Comparison of ENCODE assay signal across 6 cellular contexts in genomic region chrX:49072712-49073095, GRCh38. TPM values are rescaled to one million over a fixed set of nuclear protein-coding genes. Genes with fewer than 3 reads are reported as not detected.
DNase-seq lines count a peak whose midpoint lies in the region; ATAC-seq and TF ChIP-seq lines count a peak whose summit lies in the region.

No MANE protein-coding gene starts in this region.

- no peak overlapping the region for H4K91ac ChIP-seq in mesenchymal stem cell (ENCODE audit: low read length)

- H3K9me3 ChIP-seq in BLaER1, result no peaks in the 10 kb centered on the region; the same call in none of the 2 replicates
- no peaks in the 10 kb centered on the region for H3K9me3 ChIP-seq in mesenchymal stem cell (ENCODE audit: control insufficient read depth, low read length)

- H3K79me1 ChIP-seq in mesenchymal stem cell (replicated peaks; ENCODE audit: low read length, poor library complexity, severe bottlenecking), result peaks cover 4% of the 10 kb centered on the region

- H3K27ac ChIP-seq in BLaER1, result no peak overlapping the region
- H3K27ac ChIP-seq in mesenchymal stem cell (ENCODE audit: low read length, poor library complexity, severe bottlenecking), result no peak overlapping the region

- DNase-seq in WTC11 (ENCODE audit: low spot score) (no peak), mesenchymal stem cell (no peak), SHP77 treated with DMSO at 0.1 percent for 48 hours (lab: John Stamatoyannopoulos, UW) (no peak)

- no peaks in the 10 kb centered on the region for H3K9me3 Mint-ChIP-seq in WTC11

- no peak overlapping the region for H2AFZ ChIP-seq in mesenchymal stem cell (ENCODE audit: low read depth, low read length)

- H3K4me3 Mint-ChIP-seq in WTC11, result peak overlapping the region; percentile 83

- peaks cover 11% of the 10 kb centered on the region for H3K4me1 Mint-ChIP-seq in WTC11

- no peak overlapping the region for H4K8ac ChIP-seq in mesenchymal stem cell (ENCODE audit: low read length)

- no peak overlapping the region for H2BK12ac ChIP-seq in mesenchymal stem cell (ENCODE audit: low read length in 2 of 2)

- H2BK5ac ChIP-seq in mesenchymal stem cell (ENCODE audit: low read depth, low read length, poor library complexity, severe bottlenecking), result no peak overlapping the region

- H3K23ac ChIP-seq in mesenchymal stem cell (ENCODE audit: low read length in 2 of 2), result no peak overlapping the region

- no peaks in the 10 kb centered on the region for H3K27me3 Mint-ChIP-seq in WTC11 (ENCODE audit: low read depth)

- H3K14ac ChIP-seq in mesenchymal stem cell (ENCODE audit: low read length in 2 of 2), result no peak overlapping the region

- no peak overlapping the region for H3K18ac ChIP-seq in mesenchymal stem cell (ENCODE audit: low read depth in 1 of 2, low read length in 2 of 2)

- H3K36me3 Mint-ChIP-seq in WTC11, result no peaks in the 10 kb centered on the region

- H3K36me3 ChIP-seq in BLaER1 (peaks cover 14% of the 10 kb centered on the region; the same call in 1 of the 2 replicates), mesenchymal stem cell (ENCODE audit: control insufficient read depth in 1 of 2, insufficient read depth in 2 of 2, low read depth in 1 of 2, low read length in 2 of 2) (peaks cover 24 to 55% of the 10 kb centered on the region in 2 experiments)

- H3K4me3 ChIP-seq in BLaER1 (peak overlapping the region; percentile 75), mesenchymal stem cell (ENCODE audit: insufficient read depth in 1 of 2, low read depth in 1 of 2, low read length in 2 of 2) (peak overlapping the region in 1 of 2 experiments; percentile 86)

- 79% methylated on average over 10 of the region's 10 CpGs for WGBS in mesenchymal stem cell

- H3K4me2 ChIP-seq in BLaER1 (peak overlapping the region; percentile 82), mesenchymal stem cell (ENCODE audit: low read length, poor library complexity, severe bottlenecking) (peak overlapping the region; percentile 52)

- POLR2A ChIA-PET in WTC11 (lab: Charles Lee), result no interaction called here

- CTCF ChIA-PET in WTC11 (lab: Charles Lee), result no interaction called here

- H3K27me3 ChIP-seq in BLaER1 (peaks cover 13% of the 10 kb centered on the region; the same call in 1 of the 2 replicates), mesenchymal stem cell (ENCODE audit: control insufficient read depth in 1 of 2, insufficient read depth in 1 of 2, low read length in 2 of 2) (no peaks in the 10 kb centered on the region)

- TF ChIP-seq CTCF in WTC11 (IDR thresholded peaks at IDR 0.05), result no peak

- no peak for ATAC-seq in WTC11
- no peak for ATAC-seq in HG02938 (IDR thresholded peaks at IDR 0.05; ENCODE audit: unreplicated experiment)
- ATAC-seq in GM19351 (IDR thresholded peaks at IDR 0.05; ENCODE audit: unreplicated experiment), result no peak

- no peak overlapping the region for H3K4ac ChIP-seq in mesenchymal stem cell (ENCODE audit: low read depth in 1 of 2, low read length in 2 of 2)

- no peak overlapping the region for H3K27ac Mint-ChIP-seq in WTC11

- H4K20me1 ChIP-seq in BLaER1, result peaks cover 16% of the 10 kb centered on the region

- H2BK15ac ChIP-seq in mesenchymal stem cell (ENCODE audit: low read depth, poor library complexity, severe bottlenecking), result no peak overlapping the region

- no peak overlapping the region for H2AK5ac ChIP-seq in mesenchymal stem cell (ENCODE audit: low read length, severe bottlenecking)

- H3K9ac ChIP-seq in BLaER1 (peak overlapping the region; percentile 64), mesenchymal stem cell (ENCODE audit: low read length) (peak overlapping the region; percentile 89)

- H3K4me1 ChIP-seq in BLaER1, result peaks cover 20% of the 10 kb centered on the region
- H3K4me1 ChIP-seq in mesenchymal stem cell (ENCODE audit: control insufficient read depth, insufficient read depth, low read depth, low read length), result peaks cover 9% of the 10 kb centered on the region

- H2BK120ac ChIP-seq in mesenchymal stem cell (ENCODE audit: low read depth, low read length), result no peak overlapping the region

TF ChIP-seq in WTC11, 78 proteins besides CTCF, POLR2A, EP300 and RAD21:
- TF ChIP-seq, protein P1, sequence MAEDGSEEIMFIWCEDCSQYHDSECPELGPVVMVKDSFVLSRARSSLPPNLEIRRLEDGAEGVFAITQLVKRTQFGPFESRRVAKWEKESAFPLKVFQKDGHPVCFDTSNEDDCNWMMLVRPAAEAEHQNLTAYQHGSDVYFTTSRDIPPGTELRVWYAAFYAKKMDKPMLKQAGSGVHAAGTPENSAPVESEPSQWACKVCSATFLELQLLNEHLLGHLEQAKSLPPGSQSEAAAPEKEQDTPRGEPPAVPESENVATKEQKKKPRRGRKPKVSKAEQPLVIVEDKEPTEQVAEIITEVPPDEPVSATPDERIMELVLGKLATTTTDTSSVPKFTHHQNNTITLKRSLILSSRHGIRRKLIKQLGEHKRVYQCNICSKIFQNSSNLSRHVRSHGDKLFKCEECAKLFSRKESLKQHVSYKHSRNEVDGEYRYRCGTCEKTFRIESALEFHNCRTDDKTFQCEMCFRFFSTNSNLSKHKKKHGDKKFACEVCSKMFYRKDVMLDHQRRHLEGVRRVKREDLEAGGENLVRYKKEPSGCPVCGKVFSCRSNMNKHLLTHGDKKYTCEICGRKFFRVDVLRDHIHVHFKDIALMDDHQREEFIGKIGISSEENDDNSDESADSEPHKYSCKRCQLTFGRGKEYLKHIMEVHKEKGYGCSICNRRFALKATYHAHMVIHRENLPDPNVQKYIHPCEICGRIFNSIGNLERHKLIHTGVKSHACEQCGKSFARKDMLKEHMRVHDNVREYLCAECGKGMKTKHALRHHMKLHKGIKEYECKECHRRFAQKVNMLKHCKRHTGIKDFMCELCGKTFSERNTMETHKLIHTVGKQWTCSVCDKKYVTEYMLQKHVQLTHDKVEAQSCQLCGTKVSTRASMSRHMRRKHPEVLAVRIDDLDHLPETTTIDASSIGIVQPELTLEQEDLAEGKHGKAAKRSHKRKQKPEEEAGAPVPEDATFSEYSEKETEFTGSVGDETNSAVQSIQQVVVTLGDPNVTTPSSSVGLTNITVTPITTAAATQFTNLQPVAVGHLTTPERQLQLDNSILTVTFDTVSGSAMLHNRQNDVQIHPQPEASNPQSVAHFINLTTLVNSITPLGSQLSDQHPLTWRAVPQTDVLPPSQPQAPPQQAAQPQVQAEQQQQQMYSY (CRISPR knock-in tag; IDR thresholded peaks at IDR 0.05), result no peak
- TF ChIP-seq, protein P2, sequence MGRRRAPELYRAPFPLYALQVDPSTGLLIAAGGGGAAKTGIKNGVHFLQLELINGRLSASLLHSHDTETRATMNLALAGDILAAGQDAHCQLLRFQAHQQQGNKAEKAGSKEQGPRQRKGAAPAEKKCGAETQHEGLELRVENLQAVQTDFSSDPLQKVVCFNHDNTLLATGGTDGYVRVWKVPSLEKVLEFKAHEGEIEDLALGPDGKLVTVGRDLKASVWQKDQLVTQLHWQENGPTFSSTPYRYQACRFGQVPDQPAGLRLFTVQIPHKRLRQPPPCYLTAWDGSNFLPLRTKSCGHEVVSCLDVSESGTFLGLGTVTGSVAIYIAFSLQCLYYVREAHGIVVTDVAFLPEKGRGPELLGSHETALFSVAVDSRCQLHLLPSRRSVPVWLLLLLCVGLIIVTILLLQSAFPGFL (CRISPR knock-in tag; IDR thresholded peaks at IDR 0.05; ENCODE audit: borderline replicate concordance), result no peak
- TF ChIP-seq NR3C1 (CRISPR knock-in tag; conservative IDR thresholded peaks at IDR 0.05; ENCODE audit: low read depth) (no peak), MLX (CRISPR knock-in tag; IDR thresholded peaks at IDR 0.05) (no peak), CREB1 (CRISPR knock-in tag; IDR thresholded peaks at IDR 0.05) (no peak), TEAD4 (CRISPR knock-in tag; IDR thresholded peaks at IDR 0.05) (no peak), E2F1 (CRISPR knock-in tag; IDR thresholded peaks at IDR 0.05) (no peak), ATF1 (CRISPR knock-in tag; IDR thresholded peaks at IDR 0.05) (no peak), TEAD1 (CRISPR knock-in tag; IDR thresholded peaks at IDR 0.05) (no peak)
- TF ChIP-seq, protein P3, sequence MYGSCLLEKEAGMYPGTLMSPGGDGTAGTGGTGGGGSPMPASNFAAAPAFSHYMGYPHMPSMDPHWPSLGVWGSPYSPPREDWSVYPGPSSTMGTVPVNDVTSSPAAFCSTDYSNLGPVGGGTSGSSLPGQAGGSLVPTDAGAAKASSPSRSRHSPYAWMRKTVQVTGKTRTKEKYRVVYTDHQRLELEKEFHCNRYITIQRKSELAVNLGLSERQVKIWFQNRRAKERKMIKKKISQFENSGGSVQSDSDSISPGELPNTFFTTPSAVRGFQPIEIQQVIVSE (CRISPR knock-in tag; IDR thresholded peaks at IDR 0.05; ENCODE audit: borderline replicate concordance), result no peak

RNA-seq across cellular contexts. Expression of gene PRAF2, which starts 1.1 kb away (rescaled TPM):
- 14.8 to 16.1 TPM (median 15.0 TPM) in 3 replicates for total RNA-seq in WTC11 (2021)
- 124 TPM for polyA plus RNA-seq in mesenchymal stem cell (2013, experiment 1 of 2)
- 128 TPM for polyA plus RNA-seq in mesenchymal stem cell (2013, experiment 2 of 2)

RNA-seq across cellular contexts. Expression of gene WDR45, which starts 7.0 kb away (rescaled TPM):
- total RNA-seq in WTC11 (2021), result 20.0 to 23.9 TPM (median 21.4 TPM) in 3 replicates
- 55.5 TPM for polyA plus RNA-seq in mesenchymal stem cell (2013, experiment 1 of 2)
- polyA plus RNA-seq in mesenchymal stem cell (2013, experiment 2 of 2), result 52.6 TPM

RNA-seq across cellular contexts. Expression of gene CCDC120, which starts 13.9 kb away (rescaled TPM):
- 13.0 to 15.2 TPM (median 14.4 TPM) in 3 replicates for total RNA-seq in WTC11 (2021)
- polyA plus RNA-seq in mesenchymal stem cell (2013, experiment 1 of 2), result 4.3 TPM
- 4.0 TPM for polyA plus RNA-seq in mesenchymal stem cell (2013, experiment 2 of 2)

RNA-seq across cellular contexts. Expression of gene TFE3, which starts 29.5 kb away (rescaled TPM):
- total RNA-seq in WTC11 (2021), result 46.4 to 51.2 TPM (median 50.0 TPM) in 3 replicates
- 50.6 TPM for polyA plus RNA-seq in mesenchymal stem cell (2013, experiment 1 of 2)
- polyA plus RNA-seq in mesenchymal stem cell (2013, experiment 2 of 2), result 49.6 TPM

RNA-seq across cellular contexts. Expression of gene GPKOW, which starts 50.8 kb away (rescaled TPM):
- 18.5 to 19.9 TPM (median 19.0 TPM) in 3 replicates for total RNA-seq in WTC11 (2021)
- polyA plus RNA-seq in mesenchymal stem cell (2013, experiment 1 of 2), result 13.7 TPM
- 13.6 TPM for polyA plus RNA-seq in mesenchymal stem cell (2013, experiment 2 of 2)
